In the genomic region with DNA sequence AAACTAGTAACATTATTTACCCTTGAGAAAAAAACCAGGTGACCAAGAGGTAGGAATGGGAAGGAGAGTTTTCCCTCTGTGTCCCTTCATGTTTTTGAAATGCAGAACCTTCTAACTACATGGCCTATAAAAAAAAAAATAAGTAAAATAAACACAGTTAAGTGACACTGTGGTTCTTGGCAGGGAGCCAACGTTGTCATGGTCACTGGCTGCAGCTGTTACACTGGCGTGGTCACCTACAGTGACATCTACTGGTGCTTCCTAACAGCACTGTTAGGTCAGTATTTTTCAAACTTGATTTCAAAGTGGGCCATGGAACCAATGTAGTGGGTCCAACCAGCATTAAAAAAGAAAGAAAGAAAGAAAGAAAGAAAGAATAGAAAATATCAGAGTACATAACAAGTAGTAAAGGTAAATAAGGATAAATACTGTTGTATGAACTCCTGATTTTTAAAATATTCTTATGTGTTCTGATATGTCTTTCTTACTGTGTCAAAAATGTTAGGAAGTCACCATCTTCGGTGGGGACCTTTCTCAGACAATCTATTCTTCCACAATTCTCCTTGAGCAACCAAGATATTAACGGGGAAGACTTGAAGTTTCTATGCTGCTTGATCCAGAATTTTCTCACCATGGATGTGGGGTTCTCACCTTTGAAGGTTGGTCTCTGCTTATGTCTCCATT, we compare ENCODE assay signal across 8 cellular contexts. TPM values are rescaled to one million over a fixed set of nuclear protein-coding genes. Genes with fewer than 3 reads are reported as not detected.
DNase-seq lines count a peak whose midpoint lies in the region; ATAC-seq and TF ChIP-seq lines count a peak whose summit lies in the region.

No MANE protein-coding gene starts in this region.

- H3K9me3 Mint-ChIP-seq in activated CD4-positive, alpha-beta T cell treated with anti-CD3 and anti-CD28 coated beads, Interleukin-2, amount 10 ng/mL, durations not matched to agents 7 days and 5 days: no peaks in the 10 kb centered on the region

- ATAC-seq in GM19452 (IDR thresholded peaks at IDR 0.05; ENCODE audit: unreplicated experiment) (peak; percentile 95), HG03520 (IDR thresholded peaks at IDR 0.05; ENCODE audit: unreplicated experiment) (peak; percentile 95)

- CTCF ChIA-PET in activated CD4-positive, alpha-beta T cell treated with anti-CD3 and anti-CD28 coated beads, Interleukin-2, amount 10 ng/mL, durations not matched to agents 7 days and 5 days (lab: Charles Lee): interaction anchor here (0.6 to 0.7 kb wide), 3 partner anchors 719 to 1662 kb away, joined by 4 read pairs; no protein-coding TSS in a partner anchor

- H3K27me3 Mint-ChIP-seq in activated CD4-positive, alpha-beta T cell treated with anti-CD3 and anti-CD28 coated beads, Interleukin-2, amount 10 ng/mL, durations not matched to agents 7 days and 5 days: peaks cover 3% of the 10 kb centered on the region

- DNase-seq in CMK (ENCODE audit: low read depth): peak; percentile 74
- DNase-seq in NCI-H526 (lab: John Stamatoyannopoulos, UW): peak; percentile 69 to 85
- peak; percentile 78 for DNase-seq in activated CD4-positive, alpha-beta T cell treated with anti-CD3 and anti-CD28 coated beads, Interleukin-2, amount 10 ng/mL, durations not matched to agents 7 days and 5 days
- DNase-seq in dermis blood vessel endothelial cell: peak; percentile 98
- peak; percentile 95 to 98 for DNase-seq in lower leg skin (ENCODE audit: low spot score in 2 of 2)
- DNase-seq in stimulated activated CD4-positive, alpha-beta T cell treated with anti-CD3 and anti-CD28 coated beads, TNF-alpha, amount 100 ng/mL, for 4 hours (ENCODE audit: low read depth in 3 of 3): peak in 2 of 3 experiments; percentile 28 to 46

- TF ChIP-seq CTCF in lower leg skin (IDR thresholded peaks at IDR 0.05): peak in 1 of 3 donors; percentile 22

- H3K4me3 ChIP-seq in lower leg skin (ENCODE audit: low read depth, poor library complexity, severe bottlenecking): no peak overlapping the region

- no peaks in the 10 kb centered on the region for H3K36me3 Mint-ChIP-seq in activated CD4-positive, alpha-beta T cell treated with anti-CD3 and anti-CD28 coated beads, Interleukin-2, amount 10 ng/mL, durations not matched to agents 7 days and 5 days (ENCODE audit: low read depth)

- H3K4me3 Mint-ChIP-seq in activated CD4-positive, alpha-beta T cell treated with anti-CD3 and anti-CD28 coated beads, Interleukin-2, amount 10 ng/mL, durations not matched to agents 7 days and 5 days: no peak overlapping the region

- 42 to 43% methylated on average over 4 of the region's 4 CpGs for WGBS in lower leg skin, 2 donors

- TF ChIP-seq POLR2A in lower leg skin (IDR thresholded peaks at IDR 0.05): no peak

- H3K27ac Mint-ChIP-seq in activated CD4-positive, alpha-beta T cell treated with anti-CD3 and anti-CD28 coated beads, Interleukin-2, amount 10 ng/mL, durations not matched to agents 7 days and 5 days: no peak overlapping the region

- POLR2A ChIA-PET in activated CD4-positive, alpha-beta T cell treated with anti-CD3 and anti-CD28 coated beads, Interleukin-2, amount 10 ng/mL, durations not matched to agents 7 days and 5 days (lab: Charles Lee): no interaction called here

- intact Hi-C loops in lower leg skin (cut with DNase I; ENCODE audit: low total_unique reads): no loop called here

- H3K4me1 Mint-ChIP-seq in activated CD4-positive, alpha-beta T cell treated with anti-CD3 and anti-CD28 coated beads, Interleukin-2, amount 10 ng/mL, durations not matched to agents 7 days and 5 days: peaks cover 5% of the 10 kb centered on the region

RNA-seq across cellular contexts. Expression of a gene that starts 59.1 kb away (rescaled TPM):
- total RNA-seq in activated CD4-positive, alpha-beta T cell treated with anti-CD3 and anti-CD28 coated beads, Interleukin-2, amount 10 ng/mL, durations not matched to agents 7 days and 5 days: 10 to 100 TPM; 51.7 to 58.7 TPM
- total RNA-seq in dermis blood vessel endothelial cell: 79.0 and 95.2 TPM in 2 replicates
- total RNA-seq in lower leg skin: 10 to 100 TPM; 49.7 to 65.4 (median 54.8) TPM

Comparison
In these comparisons a context has a peak if more than half of its experiments do, and no peak if none do; other contexts are left out.
1. DNase-seq: peak in every context shown above with its lines; median percentile 98 in dermis blood vessel endothelial cell; 96 in lower leg skin; 78 in activated CD4-positive, alpha-beta T cell treated with anti-CD3 and anti-CD28 coated beads, Interleukin-2, amount 10 ng/mL, durations not matched to agents 7 days and 5 days; 77 in NCI-H526; 74 in CMK; 37 in stimulated activated CD4-positive, alpha-beta T cell treated with anti-CD3 and anti-CD28 coated beads, TNF-alpha, amount 100 ng/mL, for 4 hours.